In genomic region chr10:14838582-14839304, GRCh38 we compare ENCODE assay signal across 8 cellular contexts. TPM values are rescaled to one million over a fixed set of nuclear protein-coding genes. Genes with fewer than 3 reads are reported as not detected.
DNase-seq lines count a peak whose midpoint lies in the region; ATAC-seq, FAIRE-seq and TF ChIP-seq lines count a peak whose summit lies in the region.

No MANE protein-coding gene starts in this region.

- intact Hi-C loops in K562 (cut with micrococcal nuclease): loop anchor here (5.0 kb wide), 2 partner anchors 39 to 114 kb away; partner anchors contain the start of genes DCLRE1C and SUV39H2

- DNase-seq in ELR (ENCODE audit: low read depth) (peak; percentile 50), SK-MEL-5 (ENCODE audit: low read depth, low spot score) (peak; percentile 10), K562 (ENCODE audit: extremely low read depth in 1 of 4, low spot score in 3 of 4) (peak; percentile 40 to 74 (median 58)), iPS-NIHi11 (ENCODE audit: low spot score) (peak; percentile 76)

- peak; percentile 71 for FAIRE-seq in K562 (lab: Jason Lieb, UNC)

- in situ Hi-C loops in SK-MEL-5 (cut with HindIII; ENCODE audit: low pct_unique_long_range_greater_than_20kb, low sequenced_read_pairs) (no loop called here), K562 (cut with MboI) (no loop called here)

- peak overlapping the region; percentile 96 for H3K4me2 ChIP-seq in K562 (ENCODE audit: insufficient read depth, low read length)

- CTCF ChIA-PET in K562 (lab: Yijun Ruan, JAX; ENCODE audit: low intra/inter-chr PET ratio): interaction anchor here (0.6 kb wide), 1 partner anchor 39 kb away, joined by 3 read pairs; no protein-coding TSS in a partner anchor

- H2AFZ ChIP-seq in K562 (ENCODE audit: low read depth, low read length): peak overlapping the region; percentile 97

- no peak for TF ChIP-seq EP300 in K562 (IDR thresholded peaks at IDR 0.05; ENCODE audit: low read length)

- H3K36me3 ChIP-seq in K562 (ENCODE audit: control insufficient read depth, insufficient read depth, low read length) (peaks cover 44% of the 10 kb centered on the region), skeletal muscle tissue (ENCODE audit: control insufficient read depth in 3 of 3, insufficient read depth in 3 of 3, low read length in 3 of 3) (peaks cover 22 to 46% (median 37%) of the 10 kb centered on the region in 3 donors)

- BruUV-seq in K562 (replicated peaks; lab: Mats Ljungman, UMichigan): TSS peak; percentile 35

- ATAC-seq in HG02759 (IDR thresholded peaks at IDR 0.05; ENCODE audit: unreplicated experiment) (peak; percentile 5), K562 (peak; percentile 63), HG03469 (IDR thresholded peaks at IDR 0.05; ENCODE audit: unreplicated experiment) (no peak), GM18858 (IDR thresholded peaks at IDR 0.05; ENCODE audit: unreplicated experiment) (no peak)

- no peak for TF ChIP-seq RAD21 in K562 (CRISPR knock-in tag; conservative IDR thresholded peaks at IDR 0.05 in 1 of 2, IDR thresholded peaks at IDR 0.05 in 1 of 2)

- H3K9me1 ChIP-seq in K562 (ENCODE audit: control insufficient read depth, insufficient read depth, low read length): no peaks in the 10 kb centered on the region

- H3K4me1 ChIP-seq in K562 (replicated peaks in 1 of 2; ENCODE audit: control insufficient read depth in 2 of 2, insufficient read depth in 2 of 2, low read length in 2 of 2): peaks cover 3 to 18% of the 10 kb centered on the region in 2 experiments; a peak in 3 of 5 replicates
- peaks cover 8 to 23% (median 20%) of the 10 kb centered on the region in 3 donors for H3K4me1 ChIP-seq in skeletal muscle tissue (ENCODE audit: control insufficient read depth in 3 of 3, insufficient read depth in 3 of 3, low read length in 3 of 3)

- H3K9ac ChIP-seq in K562 (ENCODE audit: insufficient read depth in 1 of 2, low read depth in 2 of 2, low read length in 2 of 2) (peak overlapping the region; percentile 98 to 99), skeletal muscle tissue (ENCODE audit: low read depth in 1 of 3, low read length in 3 of 3) (peak overlapping the region; percentile 95 to 98 (median 97))

- peak overlapping the region; percentile 99 for H3K4me3 ChIP-seq in K562
- H3K4me3 ChIP-seq in skeletal muscle tissue (ENCODE audit: low read length in 3 of 3): peak overlapping the region; percentile 85 to 98 (median 92)

- H3K27me3 ChIP-seq in K562 (ENCODE audit: control insufficient read depth in 2 of 2, insufficient read depth in 2 of 2, low read length in 2 of 2) (no peaks in the 10 kb centered on the region), skeletal muscle tissue (ENCODE audit: control insufficient read depth in 3 of 3, insufficient read depth in 3 of 3, low read length in 3 of 3) (no peaks in the 10 kb centered on the region)

- under 1% methylated on average over 50 of the region's 60 CpGs for WGBS in K562 (ENCODE audit: insufficient coverage, low coverage, missing lambda C conversion rate)

- H4K20me1 ChIP-seq in K562 (replicated peaks; ENCODE audit: control insufficient read depth, insufficient read depth, low read length): 0 out of 2 replicates have a peak, but pooled peaks cover 4% of the 10 kb centered on the region

- H3K9me3 ChIP-seq in K562 (replicated peaks; ENCODE audit: control insufficient read depth, insufficient read depth, low read depth, low read length) (no peaks in the 10 kb centered on the region), skeletal muscle tissue (ENCODE audit: control insufficient read depth in 3 of 3, low read length in 3 of 3) (no peaks in the 10 kb centered on the region)

- peaks cover 63% of the 10 kb centered on the region for H3K79me2 ChIP-seq in K562 (ENCODE audit: control insufficient read depth, insufficient read depth, low read length)

- TF ChIP-seq CTCF in K562 (IDR thresholded peaks at IDR 0.05 in 2 of 3, conservative IDR thresholded peaks at IDR 0.05 in 1 of 3; ENCODE audit: insufficient read depth in 2 of 3, low read depth in 1 of 3, low read length in 3 of 3): no peak

- no peak for TF ChIP-seq POLR2A in K562 (conservative IDR thresholded peaks at IDR 0.05)

- H3K27ac ChIP-seq in K562 (ENCODE audit: extremely low read depth, low read depth, low read length) (peak overlapping the region; percentile 96), skeletal muscle tissue (ENCODE audit: low read depth, low read length) (peak overlapping the region; percentile 99)

- POLR2A ChIA-PET in K562 (lab: Yijun Ruan, JAX): interaction anchor here (0.5 to 2.7 kb wide), 11 partner anchors 10 to 551 kb away, joined by 3 to 20 read pairs (median 3); partner anchors contain the start of gene SUV39H2

RNA-seq across cellular contexts. Expression of gene HSPA14, which starts 0.6 kb away (rescaled TPM):
- 25.6 and 28.2 TPM in 2 replicates for total RNA-seq in SK-MEL-5 (2014; rRNA removed; shearing (Covaris generic))
- polyA plus RNA-seq in SK-MEL-5 (2015; cell fraction: cytosol; rRNA removed): 12.8 and 13.0 TPM in 2 replicates
- polyA plus RNA-seq in SK-MEL-5 (2015; cell fraction: nucleus; rRNA removed): 28.7 and 29.7 TPM in 2 replicates
- total RNA-seq in K562 (2011; cell fraction: chromatin; rRNA removed; ENCODE audit: low replicate concordance): 10.9 and 32.7 TPM in 2 replicates
- total RNA-seq in K562 (2011; cell fraction: nucleolus; rRNA removed): 6.5 and 8.0 TPM in 2 replicates
- total RNA-seq in K562 (2011; cell fraction: nucleoplasm; rRNA removed): 16.4 and 26.8 TPM in 2 replicates
- total RNA-seq in K562 (2014; rRNA removed) (38.9 and 47.9 TPM in 2 replicates), K562 (2014; rRNA removed; fragmentation: Illumina TruSeq; extraction: Trizol) (65.1 and 77.7 TPM in 2 replicates), K562 (2015; rRNA removed; fragmentation: Illumina TruSeq; extraction: Trizol) (57.5 and 63.2 TPM in 2 replicates), K562 (2021) (41.9 and 46.2 TPM in 2 replicates), skeletal muscle tissue (11.0 TPM)
- polyA plus RNA-seq in K562 (2011; rRNA removed) (52.3 and 71.5 TPM in 2 replicates), K562 (2014; fragmentation: Illumina TruSeq; extraction: Trizol) (47.0 and 51.9 TPM in 2 replicates), K562 (2014; fragmentation: Nextera tagmentation; extraction: Ambion mirVana) (10 to 100 TPM; 70.1 to 75.0 TPM), K562 (2014; rRNA removed) (54.1 and 56.5 TPM in 2 replicates)
- 12.0 and 24.9 TPM in 2 replicates for polyA plus RNA-seq in K562 (2011; cell fraction: cytosol; rRNA removed)
- 16.6 and 28.1 TPM in 2 replicates for polyA plus RNA-seq in K562 (2011; cell fraction: nucleus; rRNA removed)
- 25.4 and 33.0 TPM in 2 replicates for polyA plus RNA-seq in K562 (2012)
- 38.8 and 40.3 TPM in 2 replicates for polyA minus RNA-seq in K562 (2011; rRNA and poly(A)+ RNA removed)
- 8.4 and 15.2 TPM in 2 replicates for polyA minus RNA-seq in K562 (2011; cell fraction: cytosol; rRNA and poly(A)+ RNA removed)
- polyA minus RNA-seq in K562 (2011; cell fraction: nucleus; rRNA and poly(A)+ RNA removed): 9.8 and 19.3 TPM in 2 replicates

RNA-seq across cellular contexts. Expression of gene MSANTD7, which starts 0.6 kb away (rescaled TPM):
- 20.9 and 21.6 TPM in 2 replicates for total RNA-seq in SK-MEL-5 (2014; rRNA removed; shearing (Covaris generic))
- 7.9 and 11.8 TPM in 2 replicates for polyA plus RNA-seq in SK-MEL-5 (2015; cell fraction: cytosol; rRNA removed)
- 10.7 and 10.8 TPM in 2 replicates for polyA plus RNA-seq in SK-MEL-5 (2015; cell fraction: nucleus; rRNA removed)
- 19.1 and 30.9 TPM in 2 replicates for total RNA-seq in K562 (2011; cell fraction: chromatin; rRNA removed; ENCODE audit: low replicate concordance)
- 16.7 and 18.6 TPM in 2 replicates for total RNA-seq in K562 (2011; cell fraction: nucleolus; rRNA removed)
- total RNA-seq in K562 (2011; cell fraction: nucleoplasm; rRNA removed): 22.8 and 36.6 TPM in 2 replicates
- 25.0 and 26.9 TPM in 2 replicates for total RNA-seq in K562 (2014; rRNA removed)
- 23.6 and 24.5 TPM in 2 replicates for total RNA-seq in K562 (2014; rRNA removed; fragmentation: Illumina TruSeq; extraction: Trizol)
- total RNA-seq in K562 (2015; rRNA removed; fragmentation: Illumina TruSeq; extraction: Trizol): 26.6 and 27.3 TPM in 2 replicates
- total RNA-seq in K562 (2021): 26.4 and 27.2 TPM in 2 replicates
- polyA plus RNA-seq in K562 (2011; rRNA removed): 14.6 and 18.9 TPM in 2 replicates
- polyA plus RNA-seq in K562 (2011; cell fraction: cytosol; rRNA removed): 9.0 and 9.9 TPM in 2 replicates
- 12.3 and 17.3 TPM in 2 replicates for polyA plus RNA-seq in K562 (2011; cell fraction: nucleus; rRNA removed)
- 11.3 and 18.0 TPM in 2 replicates for polyA plus RNA-seq in K562 (2012)
- 24.3 and 24.7 TPM in 2 replicates for polyA plus RNA-seq in K562 (2014; fragmentation: Illumina TruSeq; extraction: Trizol)
- polyA plus RNA-seq in K562 (2014; fragmentation: Nextera tagmentation; extraction: Ambion mirVana): 1 to 10 TPM; 5.2 to 7.1 TPM
- 16.2 and 18.8 TPM in 2 replicates for polyA plus RNA-seq in K562 (2014; rRNA removed)
- 35.3 and 37.1 TPM in 2 replicates for polyA minus RNA-seq in K562 (2011; rRNA and poly(A)+ RNA removed)
- 17.9 and 24.7 TPM in 2 replicates for polyA minus RNA-seq in K562 (2011; cell fraction: cytosol; rRNA and poly(A)+ RNA removed)
- polyA minus RNA-seq in K562 (2011; cell fraction: nucleus; rRNA and poly(A)+ RNA removed): 24.0 and 40.5 TPM in 2 replicates
- 12.0 TPM for total RNA-seq in skeletal muscle tissue

RNA-seq across cellular contexts. Expression of gene CDNF, which starts 0.9 kb away (rescaled TPM):
- total RNA-seq in SK-MEL-5 (2014; rRNA removed; shearing (Covaris generic)): 0.74 and 1.7 TPM in 2 replicates
- polyA plus RNA-seq in SK-MEL-5 (2015; cell fraction: cytosol; rRNA removed): 1.1 and 1.5 TPM in 2 replicates
- polyA plus RNA-seq in SK-MEL-5 (2015; cell fraction: nucleus; rRNA removed): 2.0 and 3.1 TPM in 2 replicates
- 0.37 and 0.83 TPM in 2 replicates for total RNA-seq in K562 (2011; cell fraction: chromatin; rRNA removed; ENCODE audit: low replicate concordance)
- 0.83 and 2.2 TPM in 2 replicates for total RNA-seq in K562 (2011; cell fraction: nucleolus; rRNA removed)
- total RNA-seq in K562 (2011; cell fraction: nucleoplasm; rRNA removed): 0.53 and 0.73 TPM in 2 replicates
- 0.64 TPM in 1 of 2 replicates, not detected in the other for total RNA-seq in K562 (2014; rRNA removed)
- 0.29 and 0.61 TPM in 2 replicates for total RNA-seq in K562 (2014; rRNA removed; fragmentation: Illumina TruSeq; extraction: Trizol)
- total RNA-seq in K562 (2015; rRNA removed; fragmentation: Illumina TruSeq; extraction: Trizol): 0.33 and 0.60 TPM in 2 replicates
- 0.85 and 1.00 TPM in 2 replicates for total RNA-seq in K562 (2021)
- polyA plus RNA-seq in K562 (2011; rRNA removed): 0.93 and 1.6 TPM in 2 replicates
- polyA plus RNA-seq in K562 (2011; cell fraction: cytosol; rRNA removed): 0.13 and 1.2 TPM in 2 replicates
- 0.54 and 0.65 TPM in 2 replicates for polyA plus RNA-seq in K562 (2011; cell fraction: nucleus; rRNA removed)
- polyA plus RNA-seq in K562 (2012): 0.64 and 2.2 TPM in 2 replicates
- 0.61 and 0.96 TPM in 2 replicates for polyA plus RNA-seq in K562 (2014; fragmentation: Illumina TruSeq; extraction: Trizol)
- polyA plus RNA-seq in K562 (2014; fragmentation: Nextera tagmentation; extraction: Ambion mirVana): under 1 TPM; 0.18 to 0.37 TPM
- polyA plus RNA-seq in K562 (2014; rRNA removed): 1.1 and 1.6 TPM in 2 replicates
- polyA minus RNA-seq in K562 (2011; rRNA and poly(A)+ RNA removed): 0.42 and 1.9 TPM in 2 replicates
- polyA minus RNA-seq in K562 (2011; cell fraction: cytosol; rRNA and poly(A)+ RNA removed): not detected in 2 replicates
- polyA minus RNA-seq in K562 (2011; cell fraction: nucleus; rRNA and poly(A)+ RNA removed): 0.40 and 1.4 TPM in 2 replicates
- 1.0 TPM for total RNA-seq in skeletal muscle tissue

RNA-seq across cellular contexts. Expression of gene SUV39H2, which starts 39.9 kb away (rescaled TPM):
- 15.1 and 17.4 TPM in 2 replicates for total RNA-seq in SK-MEL-5 (2014; rRNA removed; shearing (Covaris generic))
- polyA plus RNA-seq in SK-MEL-5 (2015; cell fraction: cytosol; rRNA removed): 8.2 and 11.4 TPM in 2 replicates
- polyA plus RNA-seq in SK-MEL-5 (2015; cell fraction: nucleus; rRNA removed): 11.7 and 19.2 TPM in 2 replicates
- total RNA-seq in K562 (2011; cell fraction: chromatin; rRNA removed; ENCODE audit: low replicate concordance): 16.3 and 60.2 TPM in 2 replicates
- 9.0 and 13.4 TPM in 2 replicates for total RNA-seq in K562 (2011; cell fraction: nucleolus; rRNA removed)
- total RNA-seq in K562 (2011; cell fraction: nucleoplasm; rRNA removed): 27.8 and 58.1 TPM in 2 replicates
- total RNA-seq in K562 (2014; rRNA removed) (26.4 and 28.1 TPM in 2 replicates), K562 (2014; rRNA removed; fragmentation: Illumina TruSeq; extraction: Trizol) (49.6 and 53.5 TPM in 2 replicates), K562 (2015; rRNA removed; fragmentation: Illumina TruSeq; extraction: Trizol) (37.5 and 41.3 TPM in 2 replicates), K562 (2021) (32.6 and 36.6 TPM in 2 replicates), skeletal muscle tissue (13.0 TPM)
- polyA plus RNA-seq in K562 (2011; rRNA removed) (28.3 and 40.6 TPM in 2 replicates), K562 (2014; fragmentation: Illumina TruSeq; extraction: Trizol) (38.4 and 54.3 TPM in 2 replicates), K562 (2014; fragmentation: Nextera tagmentation; extraction: Ambion mirVana) (10 to 100 TPM; 41.7 to 45.7 TPM), K562 (2014; rRNA removed) (24.1 and 27.0 TPM in 2 replicates)
- 9.8 and 14.4 TPM in 2 replicates for polyA plus RNA-seq in K562 (2011; cell fraction: cytosol; rRNA removed)
- polyA plus RNA-seq in K562 (2011; cell fraction: nucleus; rRNA removed): 9.0 and 12.6 TPM in 2 replicates
- polyA plus RNA-seq in K562 (2012): 25.8 and 41.8 TPM in 2 replicates
- polyA minus RNA-seq in K562 (2011; rRNA and poly(A)+ RNA removed): 54.9 and 57.6 TPM in 2 replicates
- polyA minus RNA-seq in K562 (2011; cell fraction: cytosol; rRNA and poly(A)+ RNA removed): 14.4 and 22.8 TPM in 2 replicates
- 18.8 and 29.1 TPM in 2 replicates for polyA minus RNA-seq in K562 (2011; cell fraction: nucleus; rRNA and poly(A)+ RNA removed)

Comparison
In these comparisons a context has a peak if more than half of its experiments do, and no peak if none do; other contexts are left out.
1. DNase-seq: peak in every context shown above with its lines; median percentile 76 in iPS-NIHi11; 58 in K562; 50 in ELR; 10 in SK-MEL-5.
2. ATAC-seq: peak in HG02759 (single experiment) and K562 (single experiment); none in HG03469 (single experiment) and GM18858 (single experiment).